Comparison of ENCODE assay signal across 24 cellular contexts in the genomic region with DNA sequence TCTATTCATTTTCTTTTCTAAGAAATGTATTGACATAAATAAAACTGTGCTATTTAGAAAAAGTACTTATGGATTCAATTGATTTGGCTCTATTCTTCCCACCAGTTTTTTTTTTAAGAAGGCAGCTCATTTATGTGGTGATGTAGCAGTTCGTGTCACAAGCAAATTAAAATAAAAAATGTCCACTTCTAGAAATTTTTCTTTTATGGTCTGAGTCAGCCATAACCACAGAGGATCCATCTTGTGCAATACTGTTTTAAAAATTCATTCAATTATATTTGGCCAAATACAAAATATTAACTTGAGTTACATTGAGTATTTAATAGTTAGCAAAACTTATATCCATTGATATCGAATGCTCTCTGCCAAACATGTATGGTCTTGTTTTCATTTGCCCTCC.
DNase-seq lines count a peak whose midpoint lies in the region; TF ChIP-seq lines count a peak whose summit lies in the region.
"Had no signal": no experiment of that assay in that cellular context is flagged by ENCODE, and none has a peak within 500 bp of the region (broad histone marks: within the 10 kb centered on the region; RNA-seq: fewer than 3 reads in every experiment).

No MANE protein-coding gene starts in this region.

- H3K4me2 ChIP-seq in Karpas-422 (ENCODE audit: low read depth, low read length, poor library complexity, severe bottlenecking), result no peak overlapping the region

- H3K36me3 ChIP-seq in vagina (no peaks in the 10 kb centered on the region), WERI-Rb-1 (no peaks in the 10 kb centered on the region), Karpas-422 (ENCODE audit: insufficient read depth, low read length) (no peaks in the 10 kb centered on the region)
- H3K36me3 ChIP-seq: colonic mucosa, gastroesophageal sphincter, prostate gland, SJSA1, stomach had no signal

- H3K79me2 ChIP-seq in Karpas-422 (ENCODE audit: low read length), result no peaks in the 10 kb centered on the region

- H4K20me1 ChIP-seq in Karpas-422 (ENCODE audit: insufficient read depth, low read depth, low read length), result no peaks in the 10 kb centered on the region

- TF ChIP-seq CTCF in fibroblast of pulmonary artery (IDR thresholded peaks at IDR 0.05; ENCODE audit: low read length, missing control alignments), result no peak
- TF ChIP-seq CTCF in vagina (IDR thresholded peaks at IDR 0.05), result no peak
- no peak for TF ChIP-seq CTCF in WERI-Rb-1 (IDR thresholded peaks at IDR 0.05; ENCODE audit: low read depth, low read length)

- H3K9me2 ChIP-seq in Karpas-422 (replicated peaks; ENCODE audit: insufficient read depth, low read length), result no peaks in the 10 kb centered on the region

- H3K9me3 ChIP-seq in vagina (no peaks in the 10 kb centered on the region), WERI-Rb-1 (ENCODE audit: severe bottlenecking) (no peaks in the 10 kb centered on the region), Karpas-422 (ENCODE audit: low read length) (no peaks in the 10 kb centered on the region)
- H3K9me3 ChIP-seq: colonic mucosa, gastroesophageal sphincter, prostate gland, SJSA1, stomach had no signal

- H3K4me1 ChIP-seq in vagina (peaks cover 26% of the 10 kb centered on the region), Karpas-422 (ENCODE audit: low read length) (no peaks in the 10 kb centered on the region)
- H3K4me1 ChIP-seq: prostate gland had no signal

- no peaks in the 10 kb centered on the region for H3K27me3 ChIP-seq in vagina
- H3K27me3 ChIP-seq in WERI-Rb-1 (ENCODE audit: insufficient read depth, low read depth, severe bottlenecking), result peaks cover 90% of the 10 kb centered on the region
- H3K27me3 ChIP-seq in Karpas-422 (ENCODE audit: low read length), result no peaks in the 10 kb centered on the region
- H3K27me3 ChIP-seq: colonic mucosa, gastroesophageal sphincter, SJSA1, stomach had no signal

- H2AFZ ChIP-seq in Karpas-422 (ENCODE audit: low read length), result no peak overlapping the region

- H3K4me3 ChIP-seq in fibroblast of pulmonary artery (replicated peaks; ENCODE audit: low read depth, low read length) (no peak overlapping the region), vagina (no peak overlapping the region), WERI-Rb-1 (ENCODE audit: low read depth, low read length) (no peak overlapping the region), Karpas-422 (ENCODE audit: low read length) (no peak overlapping the region)
- H3K4me3 ChIP-seq: colonic mucosa, gastroesophageal sphincter, K562, prostate gland, SJSA1, stomach had no signal

- no peak overlapping the region for H3K9ac ChIP-seq in Karpas-422 (ENCODE audit: low read length)

- in situ Hi-C loops in G401 (cut with HindIII; ENCODE audit: low sequenced_read_pairs), result no loop called here

- no peak for TF ChIP-seq POLR2A in vagina (IDR thresholded peaks at IDR 0.05)

- DNase-seq in NOMO-1 treated with DMSO at 0.1 percent for 48 hours (lab: John Stamatoyannopoulos, UW; ENCODE audit: unreplicated experiment) (peak; percentile 59), NOMO-1 treated with dmso at 0.1 percent for 144 hours (lab: John Stamatoyannopoulos, UW; ENCODE audit: unreplicated experiment) (no peak), SW480 (ENCODE audit: low spot score) (peak; percentile 14), fibroblast of pulmonary artery (ENCODE audit: low read depth) (peak; percentile 33), vagina (ENCODE audit: extremely low spot score in 2 of 2) (no peak), G401 (ENCODE audit: low spot score) (no peak), WERI-Rb-1 (no peak), Karpas-422 (no peak)
- DNase-seq: activated CD4-positive, alpha-beta memory T cell treated with anti-CD3 and anti-CD28 coated beads, Interleukin-2, amount 10 ng/mL, durations not matched to agents 7 days and 5 days; activated naive CD4-positive, alpha-beta T cell treated with anti-CD3 and anti-CD28 coated beads, Interleukin-2, amount 10 ng/mL, durations not matched to agents 7 days and 5 days; activated T-cell treated with anti-CD3 and anti-CD28 coated beads, Interleukin-2, amount 50 U/mL, for 4 hours; CD4-positive, CD25-positive, alpha-beta regulatory T cell; colonic mucosa; left colon; NCI-H1092 treated with DMSO at 0.1 percent for 48 hours; nephron progenitor cell; small intestine; stimulated activated CD4-positive, alpha-beta T cell treated with anti-CD3 and anti-CD28 coated beads, Interleukin-4, amount 100 ng/mL, for 24 hours; stomach; T-helper 17 cell had no signal

- intact Hi-C loops in vagina (cut with DNase I), result no loop called here

- H3K27ac ChIP-seq in vagina (peak overlapping the region; percentile 39), WERI-Rb-1 (no peak overlapping the region), Karpas-422 (ENCODE audit: low read length) (no peak overlapping the region)
- H3K27ac ChIP-seq: colonic mucosa, gastroesophageal sphincter, prostate gland, SJSA1, stomach had no signal

Comparison
In these comparisons a context has a peak if more than half of its experiments do, and no peak if none do; other contexts are left out.
1. DNase-seq: peak in NOMO-1 treated with DMSO at 0.1 percent for 48 hours (single experiment), SW480 (single experiment) and fibroblast of pulmonary artery (single experiment); none in NOMO-1 treated with dmso at 0.1 percent for 144 hours (single experiment), vagina (0 of 2), G401 (single experiment), WERI-Rb-1 (single experiment) and Karpas-422 (single experiment).